ENCODE assay signal across 10 cellular contexts in genomic region chr18:25310045-25310444, GRCh38. TPM values are rescaled to one million over a fixed set of nuclear protein-coding genes. Genes with fewer than 3 reads are reported as not detected.
A peak's percentile ranks its signal among the peaks of the same experiment; 100 is the strongest.
DNase-seq lines count a peak whose midpoint lies in the region; ATAC-seq and TF ChIP-seq lines count a peak whose summit lies in the region.
"Had no signal": no experiment of that assay in that cellular context is flagged by ENCODE, and none has a peak within 500 bp of the region (broad histone marks: within the 10 kb centered on the region; RNA-seq: fewer than 3 reads in every experiment).

No MANE protein-coding gene starts in this region.

- no peaks in the 10 kb centered on the region for H3K36me3 ChIP-seq in DOHH2 (ENCODE audit: control insufficient read depth, low read length)
- H3K36me3 ChIP-seq: tibial artery had no signal

- H3K4me2 ChIP-seq in DOHH2 (ENCODE audit: low read length), result no peak overlapping the region

- H3K79me2 ChIP-seq in DOHH2 (ENCODE audit: control insufficient read depth, low read length), result no peaks in the 10 kb centered on the region

- DNase-seq in Kasumi-1 (lab: John Stamatoyannopoulos, UW) (peak; percentile 28 to 29), lung microvascular endothelial cell (ENCODE audit: low read depth in 2 of 2) (peak; percentile 64 to 86), NCI-H1105 (lab: John Stamatoyannopoulos, UW) (no peak), Ammon's horn (ENCODE audit: low spot score) (no peak)
- DNase-seq: activated CD8-positive, alpha-beta memory T cell treated with anti-CD3 and anti-CD28 coated beads, Interleukin-2, amount 10 ng/mL, durations not matched to agents 7 days and 5 days; tibial artery had no signal

- no peaks in the 10 kb centered on the region for H3F3A ChIP-seq in DOHH2 (ENCODE audit: control insufficient read depth, insufficient read depth)

- H3K9me3 ChIP-seq in DOHH2 (ENCODE audit: control insufficient read depth, insufficient read depth, low read length), result no peaks in the 10 kb centered on the region
- H3K9me3 ChIP-seq: tibial artery had no signal

- no peaks in the 10 kb centered on the region for H3K27me3 ChIP-seq in DOHH2 (ENCODE audit: control insufficient read depth, low read length)
- H3K27me3 ChIP-seq: tibial artery had no signal

- H4K20me1 ChIP-seq in DOHH2 (ENCODE audit: control insufficient read depth, insufficient read depth, low read depth, low read length), result no peaks in the 10 kb centered on the region

- ATAC-seq in HG03378 (IDR thresholded peaks at IDR 0.05; ENCODE audit: unreplicated experiment) (no peak), GM18907 (IDR thresholded peaks at IDR 0.05; ENCODE audit: unreplicated experiment) (no peak)
- ATAC-seq: activated CD8-positive, alpha-beta memory T cell treated with anti-CD3 and anti-CD28 coated beads, Interleukin-2, amount 10 ng/mL, durations not matched to agents 7 days and 5 days had no signal

- TF ChIP-seq CTCF in DOHH2 (IDR thresholded peaks at IDR 0.05; ENCODE audit: low read depth, low read length, poor library complexity, severe bottlenecking) (peak; percentile 44), VCaP (conservative IDR thresholded peaks at IDR 0.05) (peak; percentile 60)

- no peak overlapping the region for H3K27ac ChIP-seq in DOHH2 (ENCODE audit: low read depth, low read length)
- H3K27ac ChIP-seq in VCaP, result no peak overlapping the region
- H3K27ac ChIP-seq: tibial artery had no signal

- H3K4me3 ChIP-seq in DOHH2 (ENCODE audit: low read length), result no peak overlapping the region
- H3K4me3 ChIP-seq: tibial artery had no signal

- H3K4me1 ChIP-seq in DOHH2 (ENCODE audit: control insufficient read depth, low read length), result no peaks in the 10 kb centered on the region
- H3K4me1 ChIP-seq: tibial artery had no signal

- no peaks in the 10 kb centered on the region for H3K9me2 ChIP-seq in DOHH2 (replicated peaks; ENCODE audit: control insufficient read depth, low read length)

RNA-seq across cellular contexts. Expression of gene ZNF521, which starts 41.9 kb away (rescaled TPM):
- 74.3 and 130 TPM in 2 replicates for total RNA-seq in lung microvascular endothelial cell
- total RNA-seq: activated CD8-positive, alpha-beta memory T cell treated with anti-CD3 and anti-CD28 coated beads, Interleukin-2, amount 10 ng/mL, durations not matched to agents 7 days and 5 days had no signal

Comparison
In these comparisons a context has a peak if more than half of its experiments do, and no peak if none do; other contexts are left out.
1. DNase-seq: peak in Kasumi-1 (2 of 2) and lung microvascular endothelial cell (2 of 2); none in NCI-H1105 (single experiment) and Ammon's horn (single experiment).